Comparison of ENCODE assay signal across 8 cellular contexts in the genomic region with DNA sequence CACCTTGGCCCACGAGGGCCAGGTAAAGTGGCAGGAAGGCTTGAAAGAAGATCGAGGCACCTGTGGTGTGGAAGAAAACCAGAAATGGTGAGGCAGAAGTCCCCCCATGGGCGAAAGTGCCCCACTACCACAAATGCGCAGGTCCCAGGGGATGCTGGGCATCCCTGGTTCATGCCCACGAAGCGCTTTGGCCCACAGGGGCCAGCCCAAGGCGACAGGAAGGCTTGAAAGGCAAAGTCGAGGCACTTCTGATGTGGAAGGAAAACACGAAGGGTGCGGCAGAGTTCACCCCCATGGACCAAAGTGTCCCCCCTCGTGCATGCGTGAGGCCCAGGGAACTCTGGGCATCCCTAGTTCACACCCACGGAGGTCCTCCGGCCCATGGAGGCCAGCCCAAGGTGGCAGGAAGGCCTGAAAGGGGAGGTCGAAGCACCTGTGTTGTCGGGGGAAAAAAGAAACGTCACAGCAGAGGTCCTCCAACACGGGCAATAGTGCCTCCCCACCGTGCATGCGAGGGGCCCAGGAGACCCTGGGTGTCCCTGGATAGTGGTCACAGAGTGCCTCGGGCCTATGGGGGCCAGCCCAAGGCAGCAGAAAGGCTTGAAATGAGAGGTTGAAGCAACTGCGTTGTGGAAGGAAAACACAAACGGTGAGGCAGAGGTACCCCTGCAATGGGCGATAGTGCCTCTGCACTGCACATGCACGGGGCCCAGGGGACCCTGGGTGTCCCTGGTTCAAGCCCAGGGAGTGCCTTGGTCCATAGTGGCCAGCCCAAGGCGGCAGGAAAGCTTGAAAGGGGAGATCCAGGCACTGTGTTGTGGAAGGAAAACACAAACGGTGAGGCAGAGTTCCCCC.
DNase-seq lines count a peak whose midpoint lies in the region; ATAC-seq and TF ChIP-seq lines count a peak whose summit lies in the region.

No MANE protein-coding gene starts in this region.

- H3K27ac ChIP-seq in upper lobe of right lung = no peak overlapping the region

- no peaks in the 10 kb centered on the region for H3K36me3 ChIP-seq in upper lobe of right lung

- H3K27me3 Mint-ChIP-seq in activated T-cell treated with anti-CD3 and anti-CD28 coated beads, Interleukin-2, amount 50 U/mL, for 24 hours = no peaks in the 10 kb centered on the region
- no peaks in the 10 kb centered on the region for H3K27me3 Mint-ChIP-seq in central memory CD8-positive, alpha-beta T cell
- no peaks in the 10 kb centered on the region for H3K27me3 Mint-ChIP-seq in mesothelial cell of epicardium (ENCODE audit: low read depth)
- H3K27me3 Mint-ChIP-seq in nephron progenitor cell (ENCODE audit: low read depth, poor library complexity) = peaks cover 5% of the 10 kb centered on the region

- H3K27me3 ChIP-seq in upper lobe of right lung = no peaks in the 10 kb centered on the region

- intact Hi-C loops in upper lobe of right lung (cut with DNase I) = no loop called here

- peaks cover 14% of the 10 kb centered on the region for H3K9me3 Mint-ChIP-seq in activated T-cell treated with anti-CD3 and anti-CD28 coated beads, Interleukin-2, amount 50 U/mL, for 24 hours
- H3K9me3 Mint-ChIP-seq in central memory CD8-positive, alpha-beta T cell = peaks cover 24% of the 10 kb centered on the region
- H3K9me3 Mint-ChIP-seq in mesothelial cell of epicardium (peaks cover 7% of the 10 kb centered on the region), nephron progenitor cell (peaks cover 94% of the 10 kb centered on the region)

- no peaks in the 10 kb centered on the region for H3K4me1 ChIP-seq in upper lobe of right lung

- H3K4me3 ChIP-seq in upper lobe of right lung = no peak overlapping the region

- H3K36me3 Mint-ChIP-seq in activated T-cell treated with anti-CD3 and anti-CD28 coated beads, Interleukin-2, amount 50 U/mL, for 24 hours (ENCODE audit: low read depth) = peaks cover 5% of the 10 kb centered on the region
- H3K36me3 Mint-ChIP-seq in central memory CD8-positive, alpha-beta T cell (ENCODE audit: insufficient read depth) = no peaks in the 10 kb centered on the region
- H3K36me3 Mint-ChIP-seq in mesothelial cell of epicardium (no peaks in the 10 kb centered on the region), nephron progenitor cell (ENCODE audit: low read depth) (no peaks in the 10 kb centered on the region)

- peak; percentile 15 for DNase-seq in activated T-cell treated with anti-CD3 and anti-CD28 coated beads, Interleukin-2, amount 50 U/mL, for 24 hours
- DNase-seq in activated T-cell treated with anti-CD3 and anti-CD28 coated beads for 4 hours (no peak), mesothelial cell of epicardium (ENCODE audit: low spot score in 2 of 2, unreplicated experiment in 2 of 2) (peak; percentile 4 to 32), upper lobe of right lung (peak; percentile 55), NCI-H187 treated with DMSO at 0.1 percent for 48 hours (lab: John Stamatoyannopoulos, UW) (no peak), nephron progenitor cell (no peak)
- peak; percentile 3 for DNase-seq in central memory CD8-positive, alpha-beta T cell (ENCODE audit: low spot score in 2 of 2)

- ATAC-seq in central memory CD8-positive, alpha-beta T cell (replicated peaks; ENCODE audit: extremely low read depth, poor library complexity, severe bottlenecking) = no peak
- ATAC-seq in upper lobe of right lung (no peak), GM18868 (IDR thresholded peaks at IDR 0.05; ENCODE audit: unreplicated experiment) (no peak)

- peaks cover 8% of the 10 kb centered on the region for H3K9me3 ChIP-seq in upper lobe of right lung

- no peak for TF ChIP-seq CTCF in mesothelial cell of epicardium (IDR thresholded peaks at IDR 0.05; ENCODE audit: unreplicated experiment)
- TF ChIP-seq CTCF in upper lobe of right lung (IDR thresholded peaks at IDR 0.05) = no peak
- TF ChIP-seq CTCF in nephron progenitor cell (IDR thresholded peaks at IDR 0.05) = no peak

- no peak overlapping the region for H3K27ac Mint-ChIP-seq in activated T-cell treated with anti-CD3 and anti-CD28 coated beads, Interleukin-2, amount 50 U/mL, for 24 hours
- H3K27ac Mint-ChIP-seq in central memory CD8-positive, alpha-beta T cell (ENCODE audit: low read depth) = no peak overlapping the region
- H3K27ac Mint-ChIP-seq in mesothelial cell of epicardium (no peak overlapping the region), nephron progenitor cell (no peak overlapping the region)

- H3K4me3 Mint-ChIP-seq in activated T-cell treated with anti-CD3 and anti-CD28 coated beads, Interleukin-2, amount 50 U/mL, for 24 hours = no peak overlapping the region
- no peak overlapping the region for H3K4me3 Mint-ChIP-seq in central memory CD8-positive, alpha-beta T cell
- H3K4me3 Mint-ChIP-seq in mesothelial cell of epicardium (no peak overlapping the region), nephron progenitor cell (no peak overlapping the region)

- H3K4me1 Mint-ChIP-seq in activated T-cell treated with anti-CD3 and anti-CD28 coated beads, Interleukin-2, amount 50 U/mL, for 24 hours (ENCODE audit: low read depth) = no peaks in the 10 kb centered on the region
- H3K4me1 Mint-ChIP-seq in central memory CD8-positive, alpha-beta T cell = no peaks in the 10 kb centered on the region
- H3K4me1 Mint-ChIP-seq in mesothelial cell of epicardium (no peaks in the 10 kb centered on the region), nephron progenitor cell (no peaks in the 10 kb centered on the region)

Comparison
In these comparisons a context has a peak if more than half of its experiments do, and no peak if none do; other contexts are left out.
1. DNase-seq: peak in activated T-cell treated with anti-CD3 and anti-CD28 coated beads, Interleukin-2, amount 50 U/mL, for 24 hours (single experiment), central memory CD8-positive, alpha-beta T cell (2 of 2), mesothelial cell of epicardium (2 of 2) and upper lobe of right lung (single experiment); none in activated T-cell treated with anti-CD3 and anti-CD28 coated beads for 4 hours (single experiment), NCI-H187 treated with DMSO at 0.1 percent for 48 hours (single experiment) and nephron progenitor cell (single experiment).